ENCODE assay signal across 24 cellular contexts in genomic region chr20:32787168-32787567, GRCh38.
"Had no signal": no experiment of that assay in that cellular context is flagged by ENCODE, and none has a peak within 500 bp of the region (broad histone marks: within the 10 kb centered on the region; RNA-seq: fewer than 3 reads in every experiment).

No MANE protein-coding gene starts in this region.

- H3K9me3 Mint-ChIP-seq: activated B cell treated with CpG ODN at 0.5 μM for 24 hours; activated CD4-positive, alpha-beta T cell treated with anti-CD3 and anti-CD28 coated beads, Interleukin-2, amount 10 ng/mL, durations not matched to agents 24 days and 14 days; activated naive CD4-positive, alpha-beta T cell treated with anti-CD3 and anti-CD28 coated beads, Interleukin-2, amount 50 U/mL, for 72 hours; activated T-cell treated with anti-CD3 and anti-CD28 coated beads, Interleukin-2, amount 50 U/mL, for 24 hours; activated T-helper 1 cell treated with anti-CD3 and anti-CD28 coated beads, Interleukin-12 subunit alpha, Interleukin-12 subunit beta, Interleukin-2, Interleukin-4 antibody, amounts not matched to agents 30 ng/mL and 10 ng/mL and 1 ng/mL, durations not matched to agents 14 hours and 24 hours and 36 hours; brain had no signal

- H3K27me3 ChIP-seq: cardiac muscle cell had no signal

- FAIRE-seq: astrocyte had no signal

- H3K36me3 ChIP-seq: cardiac muscle cell had no signal

- H3K27ac Mint-ChIP-seq: activated B cell treated with CpG ODN at 0.5 μM for 24 hours; activated CD4-positive, alpha-beta T cell treated with anti-CD3 and anti-CD28 coated beads, Interleukin-2, amount 10 ng/mL, durations not matched to agents 24 days and 14 days; activated CD8-positive, alpha-beta memory T cell treated with anti-CD3 and anti-CD28 coated beads, Interleukin-2, amount 10 ng/mL, durations not matched to agents 7 days and 5 days; activated T-cell treated with anti-CD3 and anti-CD28 coated beads, Interleukin-2, amount 50 U/mL, for 24 hours; activated T-helper 1 cell treated with anti-CD3 and anti-CD28 coated beads, Interleukin-12 subunit alpha, Interleukin-12 subunit beta, Interleukin-2, Interleukin-4 antibody, amounts not matched to agents 30 ng/mL and 10 ng/mL and 1 ng/mL, durations not matched to agents 14 hours and 24 hours and 36 hours; brain; T-helper 17 cell had no signal

- H3K4me3 ChIP-seq: cardiac muscle cell had no signal

- ATAC-seq: activated CD8-positive, alpha-beta memory T cell treated with anti-CD3 and anti-CD28 coated beads, Interleukin-2, amount 10 ng/mL, durations not matched to agents 7 days and 5 days; activated naive CD4-positive, alpha-beta T cell treated with anti-CD3 and anti-CD28 coated beads, Interleukin-2, amount 50 U/mL, for 72 hours; T-helper 17 cell had no signal

- H3K36me3 Mint-ChIP-seq: activated CD8-positive, alpha-beta memory T cell treated with anti-CD3 and anti-CD28 coated beads, Interleukin-2, amount 10 ng/mL, durations not matched to agents 7 days and 5 days; activated naive CD4-positive, alpha-beta T cell treated with anti-CD3 and anti-CD28 coated beads, Interleukin-2, amount 50 U/mL, for 72 hours had no signal

- H3K27ac ChIP-seq: cardiac muscle cell had no signal

- H3K27me3 Mint-ChIP-seq: activated B cell treated with CpG ODN at 0.5 μM for 24 hours; activated CD4-positive, alpha-beta T cell treated with anti-CD3 and anti-CD28 coated beads, Interleukin-2, amount 10 ng/mL, durations not matched to agents 24 days and 14 days; activated CD8-positive, alpha-beta memory T cell treated with anti-CD3 and anti-CD28 coated beads, Interleukin-2, amount 10 ng/mL, durations not matched to agents 7 days and 5 days; activated T-cell treated with anti-CD3 and anti-CD28 coated beads, Interleukin-2, amount 50 U/mL, for 24 hours; brain; T-helper 17 cell had no signal

- H3K4me3 Mint-ChIP-seq: activated B cell treated with CpG ODN at 0.5 μM for 24 hours; activated CD4-positive, alpha-beta T cell treated with anti-CD3 and anti-CD28 coated beads, Interleukin-2, amount 10 ng/mL, durations not matched to agents 24 days and 14 days; activated CD8-positive, alpha-beta memory T cell treated with anti-CD3 and anti-CD28 coated beads, Interleukin-2, amount 10 ng/mL, durations not matched to agents 7 days and 5 days; activated T-cell treated with anti-CD3 and anti-CD28 coated beads, Interleukin-2, amount 50 U/mL, for 24 hours; activated T-helper 1 cell treated with anti-CD3 and anti-CD28 coated beads, Interleukin-12 subunit alpha, Interleukin-12 subunit beta, Interleukin-2, Interleukin-4 antibody, amounts not matched to agents 30 ng/mL and 10 ng/mL and 1 ng/mL, durations not matched to agents 14 hours and 24 hours and 36 hours; brain; T-helper 17 cell had no signal

- DNase-seq: activated B cell treated with CpG ODN at 0.5 μM for 24 hours; activated CD4-positive, alpha-beta T cell treated with anti-CD3 and anti-CD28 coated beads for 1 hour; activated CD4-positive, alpha-beta T cell treated with anti-CD3 and anti-CD28 coated beads, Interleukin-2, amount 10 ng/mL, durations not matched to agents 24 days and 14 days; activated CD4-positive, alpha-beta T cell treated with anti-CD3 and anti-CD28 coated beads, Interleukin-2, amount 50 U/mL, for 48 hours; activated CD8-positive, alpha-beta memory T cell treated with anti-CD3 and anti-CD28 coated beads, Interleukin-2, amount 10 ng/mL, durations not matched to agents 7 days and 5 days; activated effector memory CD4-positive, alpha-beta T cell treated with anti-CD3 and anti-CD28 coated beads, Interleukin-2, amount 50 U/mL, for 16 hours; activated naive CD4-positive, alpha-beta T cell treated with Interleukin-2 at 50 U/mL for 16 hours; activated T-cell treated with anti-CD3 and anti-CD28 coated beads, Interleukin-2, amount 50 U/mL, for 24 hours; amygdala; NCI-H1092; NCI-H1417; NCI-H1930; NCI-H2171; NCI-H226; NCI-H526; NCI-H774; SIG-M5; T-helper 17 cell; T-helper 9 cell had no signal
